ENCODE assay signal across 19 cellular contexts in genomic region chr4:478373-478772, GRCh38. TPM values are rescaled to one million over a fixed set of nuclear protein-coding genes. Genes with fewer than 3 reads are reported as not detected.
A peak's percentile ranks its signal among the peaks of the same experiment; 100 is the strongest.
DNase-seq lines count a peak whose midpoint lies in the region; ATAC-seq and TF ChIP-seq lines count a peak whose summit lies in the region.
"Had no signal": no experiment of that assay in that cellular context is flagged by ENCODE, and none has a peak within 500 bp of the region (broad histone marks: within the 10 kb centered on the region; RNA-seq: fewer than 3 reads in every experiment).

No MANE protein-coding gene starts in this region.

- ATAC-seq in HG03280 (IDR thresholded peaks at IDR 0.05; ENCODE audit: unreplicated experiment) = no peak
- no peak for ATAC-seq in HG03097 (IDR thresholded peaks at IDR 0.05; ENCODE audit: low FRiP score, unreplicated experiment)
- ATAC-seq: activated CD8-positive, alpha-beta T cell treated with anti-CD3 and anti-CD28 coated beads, Interleukin-2, amount 10 ng/mL, durations not matched to agents 7 days and 5 days; CD8-positive, alpha-beta T cell; left lung had no signal

- peak overlapping the region; percentile 48 for H3K27ac Mint-ChIP-seq in Calu3 (ENCODE audit: unreplicated experiment)
- H3K27ac Mint-ChIP-seq: activated CD8-positive, alpha-beta T cell treated with anti-CD3 and anti-CD28 coated beads, Interleukin-2, amount 10 ng/mL, durations not matched to agents 7 days and 5 days; activated naive CD8-positive, alpha-beta T cell treated with anti-CD3 and anti-CD28 coated beads, Interleukin-2, amount 10 ng/mL, durations not matched to agents 7 days and 5 days; CD8-positive, alpha-beta T cell; endodermal cell had no signal

- H3K4me1 Mint-ChIP-seq in Calu3 (ENCODE audit: low read depth, unreplicated experiment) = peaks cover 10% of the 10 kb centered on the region

- H3K4me3 ChIP-seq in Loucy (ENCODE audit: low read length, poor library complexity, severe bottlenecking) (peak overlapping the region; percentile 37), Peyer's patch (no peak overlapping the region)
- H3K4me3 ChIP-seq: left lung had no signal

- H3K36me3 ChIP-seq in Loucy (ENCODE audit: insufficient read depth, low read length) = no peaks in the 10 kb centered on the region
- no peaks in the 10 kb centered on the region for H3K36me3 ChIP-seq in Peyer's patch
- H3K36me3 ChIP-seq: left lung had no signal

- H3K36me3 Mint-ChIP-seq in Calu3 (ENCODE audit: insufficient read depth, unreplicated experiment) = peaks cover 18% of the 10 kb centered on the region

- H3K4me1 ChIP-seq in Loucy (ENCODE audit: insufficient read depth, low read length, poor library complexity, severe bottlenecking) (peaks cover 76% of the 10 kb centered on the region), Peyer's patch (no peaks in the 10 kb centered on the region)

- 0 out of 2 replicates have a peak, but pooled peaks cover 5% of the 10 kb centered on the region for H3F3A ChIP-seq in Loucy (ENCODE audit: low read depth)

- no peaks in the 10 kb centered on the region for H3K27me3 Mint-ChIP-seq in Calu3 (ENCODE audit: unreplicated experiment)
- H3K27me3 Mint-ChIP-seq: activated B cell treated with CpG ODN at 0.5 μM for 24 hours; activated naive CD8-positive, alpha-beta T cell treated with anti-CD3 and anti-CD28 coated beads, Interleukin-2, amount 10 ng/mL, durations not matched to agents 7 days and 5 days; IgD-negative memory B cell had no signal

- no TSS peak for BruUV-seq in Calu3 (replicated peaks; lab: Mats Ljungman, UMichigan)

- peak overlapping the region; percentile 79 for H3K4me2 ChIP-seq in Loucy (ENCODE audit: low read depth, low read length, poor library complexity, severe bottlenecking)

- no peak for TF ChIP-seq POLR2A in Peyer's patch (IDR thresholded peaks at IDR 0.05)

- H3K9ac ChIP-seq in Loucy (ENCODE audit: low read depth, low read length, poor library complexity, severe bottlenecking) = peak overlapping the region; percentile 29

- peaks cover 5% of the 10 kb centered on the region for H3K79me2 ChIP-seq in Loucy (ENCODE audit: insufficient read depth, low read length)

- no peaks in the 10 kb centered on the region for H3K9me2 ChIP-seq in Loucy (replicated peaks; ENCODE audit: low read depth, low read length)

- H3K9me3 Mint-ChIP-seq in Calu3 (ENCODE audit: low read depth, unreplicated experiment) = no peaks in the 10 kb centered on the region

- CTCF ChIA-PET in Calu3 (lab: Charles Lee) = no interaction called here

- H3K27me3 ChIP-seq in Loucy (ENCODE audit: insufficient read depth, low read length, poor library complexity, severe bottlenecking) = no peaks in the 10 kb centered on the region
- no peaks in the 10 kb centered on the region for H3K27me3 ChIP-seq in Peyer's patch
- H3K27me3 ChIP-seq: left lung had no signal

- peaks cover under 1% of the 10 kb centered on the region for H4K20me1 ChIP-seq in Loucy (ENCODE audit: insufficient read depth, low read length, poor library complexity, severe bottlenecking)

- intact Hi-C loops in Calu3 (cut with micrococcal nuclease; ENCODE audit: unreplicated experiment) = no loop called here

- no peak for DNase-seq in Calu3
- DNase-seq in amniotic epithelial cell (ENCODE audit: low read depth) = peak; percentile 42
- peak; percentile 62 for DNase-seq in iris pigment epithelial cell (ENCODE audit: low read depth)
- no peak for DNase-seq in stimulated activated CD8-positive, alpha-beta memory T cell treated with anti-CD3 and anti-CD28 coated beads, Interleukin-4, amount 100 ng/mL, for 48 hours
- no peak for DNase-seq in Peyer's patch
- DNase-seq: activated B cell treated with CpG ODN at 0.5 μM for 24 hours; activated CD8-positive, alpha-beta T cell treated with anti-CD3 and anti-CD28 coated beads, Interleukin-2, amount 10 ng/mL, durations not matched to agents 7 days and 5 days; activated naive CD8-positive, alpha-beta T cell treated with anti-CD3 and anti-CD28 coated beads, Interleukin-2, amount 10 ng/mL, durations not matched to agents 7 days and 5 days; activated T-cell treated with anti-CD3 and anti-CD28 coated beads, Interleukin-2, amount 50 U/mL, for 48 hours; CD8-positive, alpha-beta T cell; endodermal cell; left lung; NCI-H1417 treated with DMSO at 0.1 percent for 48 hours; NCI-H2171; NCI-H82 had no signal

- H2AFZ ChIP-seq in Loucy (ENCODE audit: low read length) = no peak overlapping the region

- H3K27ac ChIP-seq in Peyer's patch = no peak overlapping the region
- H3K27ac ChIP-seq: left lung had no signal

- TF ChIP-seq CTCF in Calu3 (IDR thresholded peaks at IDR 0.05; ENCODE audit: unreplicated experiment) (no peak), Loucy (conservative IDR thresholded peaks at IDR 0.05; ENCODE audit: low read length) (no peak), Peyer's patch (IDR thresholded peaks at IDR 0.05) (no peak)

- no peak overlapping the region for H3K4me3 Mint-ChIP-seq in Calu3 (ENCODE audit: low read depth, unreplicated experiment)
- H3K4me3 Mint-ChIP-seq: activated B cell treated with CpG ODN at 0.5 μM for 24 hours; activated CD8-positive, alpha-beta T cell treated with anti-CD3 and anti-CD28 coated beads, Interleukin-2, amount 10 ng/mL, durations not matched to agents 7 days and 5 days; activated naive CD8-positive, alpha-beta T cell treated with anti-CD3 and anti-CD28 coated beads, Interleukin-2, amount 10 ng/mL, durations not matched to agents 7 days and 5 days; CD8-positive, alpha-beta T cell; endodermal cell had no signal

- H3K9me3 ChIP-seq in Loucy (ENCODE audit: insufficient read depth, low read depth, low read length) (no peaks in the 10 kb centered on the region), Peyer's patch (peaks cover 0 to 21% (median 2%) of the 10 kb centered on the region in 4 donors)

RNA-seq across cellular contexts. Expression of gene ZNF721, which starts 20.6 kb away (rescaled TPM):
- total RNA-seq in Calu3 (2022) (21.3 and 25.4 TPM in 2 replicates), Peyer's patch (10 to 100 TPM; 35.4 to 86.6 (median 40.5) TPM)

RNA-seq across cellular contexts. Expression of gene PIGG, which starts 20.6 kb away (rescaled TPM):
- 44.9 and 48.0 TPM in 2 replicates for total RNA-seq in Calu3 (2022)
- total RNA-seq in Peyer's patch = 100 to 1,000 TPM in 3 of 4 donors, 10 to 100 TPM in 1; 63.7 to 123 (median 108) TPM

Comparison
In these comparisons a context has a peak if more than half of its experiments do, and no peak if none do; other contexts are left out.
1. DNase-seq: peak in amniotic epithelial cell (single experiment) and iris pigment epithelial cell (single experiment); none in Calu3 (single experiment), stimulated activated CD8-positive, alpha-beta memory T cell treated with anti-CD3 and anti-CD28 coated beads, Interleukin-4, amount 100 ng/mL, for 48 hours (single experiment) and Peyer's patch (0 of 3).